Comparison of ENCODE assay signal across 20 cellular contexts in the genomic region with DNA sequence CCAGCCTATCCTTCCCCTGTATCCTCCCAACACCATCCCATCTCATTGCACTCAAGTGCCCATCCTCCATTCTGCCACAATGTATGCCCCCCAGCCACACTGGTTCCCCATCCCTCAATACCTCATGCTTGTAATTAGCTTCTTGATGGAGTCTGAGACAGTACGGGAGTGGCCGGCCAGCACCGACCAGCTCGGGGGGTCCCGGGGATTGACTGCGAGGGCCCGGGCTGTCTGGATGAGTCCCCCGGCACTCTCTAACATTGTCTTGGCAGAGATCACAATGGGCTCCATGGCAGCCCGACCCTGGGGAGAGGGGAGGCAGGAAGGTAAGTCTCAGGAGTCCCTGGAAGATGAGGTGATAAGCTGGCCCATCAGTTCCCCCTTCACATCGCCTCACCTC. TPM values are rescaled to one million over a fixed set of nuclear protein-coding genes. Genes with fewer than 3 reads are reported as not detected.
"Had no signal": no experiment of that assay in that cellular context is flagged by ENCODE, and none has a peak within 500 bp of the region (broad histone marks: within the 10 kb centered on the region; RNA-seq: fewer than 3 reads in every experiment).

No MANE protein-coding gene starts in this region.

- H3K4me3 Mint-ChIP-seq: activated naive CD4-positive, alpha-beta T cell treated with anti-CD3 and anti-CD28 coated beads, Interleukin-2, amount 50 U/mL, for 24 hours; T-cell had no signal

- H3K4me3 ChIP-seq: body of pancreas, colonic mucosa, left ventricle myocardium inferior, transverse colon, vagina had no signal

- H3K4me1 ChIP-seq: body of pancreas, colonic mucosa, transverse colon, vagina had no signal

- H3K27ac ChIP-seq: body of pancreas, colonic mucosa, left ventricle myocardium inferior, transverse colon, vagina had no signal

- H3K27me3 Mint-ChIP-seq: activated naive CD4-positive, alpha-beta T cell treated with anti-CD3 and anti-CD28 coated beads, Interleukin-2, amount 50 U/mL, for 24 hours; T-cell had no signal

- DNase-seq: activated CD4-positive, CD25-positive, alpha-beta regulatory T cell treated with anti-CD3 and anti-CD28 coated beads, Interleukin-2, amount 50 U/mL, for 72 hours; activated effector memory CD4-positive, alpha-beta T cell treated with Interleukin-2 at 50 U/mL for 16 hours; body of pancreas; caudate nucleus; colonic mucosa; foreskin fibroblast; glutamatergic neuron; hypothalamus; left ventricle myocardium inferior; mesenchymal stem cell; stimulated activated CD4-positive, alpha-beta T cell treated with anti-CD3 and anti-CD28 coated beads, Interleukin-12 subunit alpha, Interleukin-12 subunit beta, amount 100 ng/mL, for 4 hours; stimulated activated CD4-positive, alpha-beta T cell treated with anti-CD3 and anti-CD28 coated beads, Interleukin-2, amount 100 ng/mL, for 24 hours; T-cell; T1000; transverse colon had no signal

- H3K27ac Mint-ChIP-seq: activated naive CD4-positive, alpha-beta T cell treated with anti-CD3 and anti-CD28 coated beads, Interleukin-2, amount 50 U/mL, for 24 hours had no signal

- H3K4me1 Mint-ChIP-seq: activated naive CD4-positive, alpha-beta T cell treated with anti-CD3 and anti-CD28 coated beads, Interleukin-2, amount 50 U/mL, for 24 hours had no signal

- ATAC-seq: body of pancreas, T-cell had no signal

- H3K27me3 ChIP-seq: body of pancreas, colonic mucosa, transverse colon, vagina had no signal

- H3K9me3 ChIP-seq: body of pancreas, colonic mucosa, left ventricle myocardium inferior, transverse colon, vagina had no signal

- H3K9me3 Mint-ChIP-seq: activated naive CD4-positive, alpha-beta T cell treated with anti-CD3 and anti-CD28 coated beads, Interleukin-2, amount 50 U/mL, for 24 hours; T-cell had no signal

RNA-seq across cellular contexts. Expression of a gene that starts 33.2 kb away (rescaled TPM):
- total RNA-seq: endothelial cell of umbilical vein, left ventricle myocardium inferior, osteocyte, subcutaneous adipose tissue, transverse colon had no signal
